In genomic region chr19:2231621-2232221, GRCh38 we compare ENCODE assay signal across 8 cellular contexts. TPM values are rescaled to one million over a fixed set of nuclear protein-coding genes. Genes with fewer than 3 reads are reported as not detected.
DNase-seq lines count a peak whose midpoint lies in the region; ATAC-seq, FAIRE-seq and TF ChIP-seq lines count a peak whose summit lies in the region.
"Had no signal": no experiment of that assay in that cellular context is flagged by ENCODE, and none has a peak within 500 bp of the region (broad histone marks: within the 10 kb centered on the region; RNA-seq: fewer than 3 reads in every experiment).

No MANE protein-coding gene starts in this region.

- no peak for TF ChIP-seq POLR2A in endothelial cell of umbilical vein (IDR thresholded peaks at IDR 0.05; ENCODE audit: low read depth, low read length)

- peaks cover 97% of the 10 kb centered on the region for H3K36me3 Mint-ChIP-seq in Caco-2 (ENCODE audit: insufficient read depth, unreplicated experiment)
- peaks cover 4% of the 10 kb centered on the region for H3K36me3 Mint-ChIP-seq in IgD-negative memory B cell

- no peak overlapping the region for H2AFZ ChIP-seq in endothelial cell of umbilical vein (ENCODE audit: low read depth, low read length)

- no peak overlapping the region for H3K27ac ChIP-seq in endothelial cell of umbilical vein (ENCODE audit: insufficient read depth, low read depth, low read length)
- H3K27ac ChIP-seq: colonic mucosa had no signal

- H3K9me3 Mint-ChIP-seq in Caco-2 (ENCODE audit: unreplicated experiment) (no peaks in the 10 kb centered on the region), IgD-negative memory B cell (no peaks in the 10 kb centered on the region)

- no peak overlapping the region for H3K4me2 ChIP-seq in endothelial cell of umbilical vein (ENCODE audit: insufficient read depth, low read length)

- H3K27me3 ChIP-seq in Caco-2 (replicated peaks; ENCODE audit: control insufficient read depth, insufficient read depth, low read length) = no peaks in the 10 kb centered on the region
- no peaks in the 10 kb centered on the region for H3K27me3 ChIP-seq in endothelial cell of umbilical vein (ENCODE audit: control insufficient read depth in 2 of 2, insufficient read depth in 2 of 2, low read length in 2 of 2)
- H3K27me3 ChIP-seq: colonic mucosa had no signal

- H4K20me1 ChIP-seq in endothelial cell of umbilical vein (replicated peaks; ENCODE audit: control insufficient read depth, extremely low read depth, insufficient read depth, low read length) = no peaks in the 10 kb centered on the region

- H3K4me1 Mint-ChIP-seq in Caco-2 (ENCODE audit: low read depth, unreplicated experiment) (no peaks in the 10 kb centered on the region), IgD-negative memory B cell (peaks cover 15 to 18% (median 16%) of the 10 kb centered on the region in 3 donors)

- peak in 1 of 2 experiments; percentile 35 for DNase-seq in Caco-2
- DNase-seq in endothelial cell of umbilical vein (ENCODE audit: low read depth, low spot score) = no peak
- no peak for DNase-seq in epidermal melanocyte (ENCODE audit: insufficient read length, low spot score)
- DNase-seq in NCI-H2107 (lab: John Stamatoyannopoulos, UW) = no peak
- DNase-seq: colonic mucosa had no signal

- no peaks in the 10 kb centered on the region for H3K4me1 ChIP-seq in Caco-2
- H3K4me1 ChIP-seq in endothelial cell of umbilical vein (ENCODE audit: control insufficient read depth, extremely low read depth, insufficient read depth, low read length) = peaks cover 4% of the 10 kb centered on the region

- H3K36me3 ChIP-seq in Caco-2 (ENCODE audit: control insufficient read depth, insufficient read depth, low read length) (peaks cover 3% of the 10 kb centered on the region; the same call in 1 of the 2 replicates), endothelial cell of umbilical vein (ENCODE audit: control insufficient read depth in 2 of 2, extremely low read depth in 1 of 2, insufficient read depth in 2 of 2, low read length in 2 of 2) (peaks cover 0 to 31% of the 10 kb centered on the region in 2 experiments)

- FAIRE-seq in endothelial cell of umbilical vein (lab: Jason Lieb, UNC) = peak; percentile 59

- no peak overlapping the region for H3K9ac ChIP-seq in endothelial cell of umbilical vein (replicated peaks; ENCODE audit: extremely low read depth, insufficient read depth, low read length)

- H3K79me2 ChIP-seq in endothelial cell of umbilical vein (ENCODE audit: control insufficient read depth, insufficient read depth, low read length) = peaks cover 30% of the 10 kb centered on the region

- H3K27me3 Mint-ChIP-seq in Caco-2 (ENCODE audit: insufficient read depth, unreplicated experiment) = no peaks in the 10 kb centered on the region
- H3K27me3 Mint-ChIP-seq in IgD-negative memory B cell = peaks cover 4% of the 10 kb centered on the region

- TF ChIP-seq CTCF in Caco-2 (IDR thresholded peaks at IDR 0.05; ENCODE audit: insufficient read depth in 1 of 2, low read depth in 1 of 2, low read length in 1 of 2, severe bottlenecking in 1 of 2, unreplicated experiment in 1 of 2) (peak in 1 of 2 experiments; percentile 11), endothelial cell of umbilical vein (IDR thresholded peaks at IDR 0.05; ENCODE audit: extremely low read depth in 1 of 2, insufficient read depth in 1 of 2, low read depth in 1 of 2, low read length in 2 of 2) (no peak)

- ATAC-seq in GM19023 (IDR thresholded peaks at IDR 0.05; ENCODE audit: unreplicated experiment) = no peak

- dilution Hi-C loops in endothelial cell of umbilical vein (cut with MboI; ENCODE audit: extremely low pct_ligation_motif_present, low sequenced_read_pairs) = no loop called here

- H3K9me1 ChIP-seq in endothelial cell of umbilical vein (replicated peaks; ENCODE audit: control insufficient read depth, extremely low read depth, insufficient read depth, low read length) = no peaks in the 10 kb centered on the region

- H3K27ac Mint-ChIP-seq in Caco-2 (ENCODE audit: unreplicated experiment) (peak overlapping the region; percentile 71), IgD-negative memory B cell (peak overlapping the region in 2 of 3 donors; percentile 16 to 86)

- CTCF ChIA-PET in Caco-2 (lab: Charles Lee) (no interaction called here), endothelial cell of umbilical vein (lab: Charles Lee) (interaction anchor here (3.0 kb wide), 1 partner anchor 76 kb away, joined by 17 read pairs; no protein-coding TSS in a partner anchor)

- no TSS peak for BruUV-seq in Caco-2 (replicated peaks; lab: Mats Ljungman, UMichigan)
- BruUV-seq in endothelial cell of umbilical vein (replicated peaks; lab: Mats Ljungman, UMichigan) = no TSS peak

- H3K4me3 Mint-ChIP-seq in Caco-2 (ENCODE audit: unreplicated experiment) = no peak overlapping the region
- peak overlapping the region in 1 of 4 donors; percentile 50 for H3K4me3 Mint-ChIP-seq in IgD-negative memory B cell

- intact Hi-C loops in Caco-2 (cut with micrococcal nuclease; ENCODE audit: unreplicated experiment) (no loop called here), endothelial cell of umbilical vein (cut with micrococcal nuclease) (no loop called here)

- H3K4me3 ChIP-seq in Caco-2 (ENCODE audit: low read depth, low read length) = no peak overlapping the region
- no peak overlapping the region for H3K4me3 ChIP-seq in endothelial cell of umbilical vein (replicated peaks in 1 of 3; ENCODE audit: insufficient read depth in 1 of 3, low read depth in 1 of 3, low read length in 3 of 3)
- H3K4me3 ChIP-seq: colonic mucosa had no signal

- H3K9me3 ChIP-seq in Caco-2 (no peaks in the 10 kb centered on the region), endothelial cell of umbilical vein (replicated peaks; ENCODE audit: control insufficient read depth, insufficient read depth, low read length) (no peaks in the 10 kb centered on the region)
- H3K9me3 ChIP-seq: colonic mucosa had no signal

- POLR2A ChIA-PET in Caco-2 (lab: Charles Lee) = no interaction called here
- POLR2A ChIA-PET in endothelial cell of umbilical vein (lab: Charles Lee) = interaction anchor here (0.5 kb wide), 1 partner anchor 73 kb away, joined by 3 read pairs; no protein-coding TSS in a partner anchor

TF ChIP-seq in endothelial cell of umbilical vein, 7 proteins besides CTCF, POLR2A, EP300 and RAD21 (continues in another document):
- TF ChIP-seq MYC (IDR thresholded peaks at IDR 0.05; ENCODE audit: low read depth, low read length) = no peak

RNA-seq across cellular contexts. Expression of gene PLEKHJ1, which starts 4.4 kb away (rescaled TPM):
- total RNA-seq in Caco-2 (2022) (119 TPM in 2 replicates), endothelial cell of umbilical vein (73.4 and 82.4 TPM in 2 replicates)
- polyA plus RNA-seq in IgD-negative memory B cell (163 TPM), endothelial cell of umbilical vein (115 and 125 TPM in 2 replicates)
- 63.1 and 87.2 TPM in 2 replicates for polyA plus RNA-seq in endothelial cell of umbilical vein (2011; cell fraction: cytosol; rRNA removed)
- 104 and 112 TPM in 2 replicates for polyA plus RNA-seq in endothelial cell of umbilical vein (2011; cell fraction: nucleus; rRNA removed)
- polyA plus RNA-seq in endothelial cell of umbilical vein (2012) = 53.4 and 75.6 TPM in 2 replicates
- 30.6 and 42.7 TPM in 2 replicates for polyA minus RNA-seq in endothelial cell of umbilical vein
- 21.8 TPM for polyA minus RNA-seq in endothelial cell of umbilical vein (2011; cell fraction: cytosol; rRNA and poly(A)+ RNA removed)
- polyA minus RNA-seq in endothelial cell of umbilical vein (2011; cell fraction: nucleus; rRNA and poly(A)+ RNA removed) = 15.4 and 15.6 TPM in 2 replicates

RNA-seq across cellular contexts. Expression of gene SF3A2, which starts 4.9 kb away (rescaled TPM):
- total RNA-seq in Caco-2 (2022) (129 and 135 TPM in 2 replicates), endothelial cell of umbilical vein (140 and 164 TPM in 2 replicates)
- polyA plus RNA-seq in IgD-negative memory B cell (37.8 TPM), endothelial cell of umbilical vein (19.1 and 21.5 TPM in 2 replicates)
- 37.2 and 46.9 TPM in 2 replicates for polyA plus RNA-seq in endothelial cell of umbilical vein (2011; cell fraction: cytosol; rRNA removed)
- 97.6 and 105 TPM in 2 replicates for polyA plus RNA-seq in endothelial cell of umbilical vein (2011; cell fraction: nucleus; rRNA removed)
- polyA plus RNA-seq in endothelial cell of umbilical vein (2012) = 94.8 and 130 TPM in 2 replicates
- polyA minus RNA-seq in endothelial cell of umbilical vein = 27.4 and 29.2 TPM in 2 replicates
- polyA minus RNA-seq in endothelial cell of umbilical vein (2011; cell fraction: cytosol; rRNA and poly(A)+ RNA removed) = 44.2 TPM
- 50.4 and 106 TPM in 2 replicates for polyA minus RNA-seq in endothelial cell of umbilical vein (2011; cell fraction: nucleus; rRNA and poly(A)+ RNA removed)

RNA-seq across cellular contexts. Expression of gene AMH, which starts 17.4 kb away (rescaled TPM):
- total RNA-seq in Caco-2 (2022) (19.3 and 19.4 TPM in 2 replicates), endothelial cell of umbilical vein (7.5 and 9.6 TPM in 2 replicates)
- polyA plus RNA-seq in IgD-negative memory B cell (0.15 TPM), endothelial cell of umbilical vein (3.3 and 4.3 TPM in 2 replicates)
- polyA plus RNA-seq in endothelial cell of umbilical vein (2011; cell fraction: cytosol; rRNA removed) = 0.37 and 0.86 TPM in 2 replicates
- 22.0 and 22.7 TPM in 2 replicates for polyA plus RNA-seq in endothelial cell of umbilical vein (2011; cell fraction: nucleus; rRNA removed)
- 1.9 and 2.9 TPM in 2 replicates for polyA plus RNA-seq in endothelial cell of umbilical vein (2012)
- polyA minus RNA-seq in endothelial cell of umbilical vein = 0.80 and 0.98 TPM in 2 replicates
- 3.6 TPM for polyA minus RNA-seq in endothelial cell of umbilical vein (2011; cell fraction: cytosol; rRNA and poly(A)+ RNA removed)
- polyA minus RNA-seq in endothelial cell of umbilical vein (2011; cell fraction: nucleus; rRNA and poly(A)+ RNA removed) = 4.2 and 6.6 TPM in 2 replicates

RNA-seq across cellular contexts. Expression of gene JSRP1, which starts 24.5 kb away (rescaled TPM):
- total RNA-seq in Caco-2 (2022) = not detected in 2 replicates
- 4.3 TPM for polyA plus RNA-seq in IgD-negative memory B cell
- total RNA-seq in endothelial cell of umbilical vein = not detected in 2 replicates
- not detected in 2 replicates for polyA plus RNA-seq in endothelial cell of umbilical vein
- not detected in 2 replicates for polyA plus RNA-seq in endothelial cell of umbilical vein (2011; cell fraction: cytosol; rRNA removed)
- not detected in 2 replicates for polyA plus RNA-seq in endothelial cell of umbilical vein (2011; cell fraction: nucleus; rRNA removed)
- polyA plus RNA-seq in endothelial cell of umbilical vein (2012) = 0.21 TPM in 1 of 2 replicates, not detected in the other
- polyA minus RNA-seq in endothelial cell of umbilical vein = not detected in 2 replicates
- not detected for polyA minus RNA-seq in endothelial cell of umbilical vein (2011; cell fraction: cytosol; rRNA and poly(A)+ RNA removed)
- polyA minus RNA-seq in endothelial cell of umbilical vein (2011; cell fraction: nucleus; rRNA and poly(A)+ RNA removed) = not detected in 2 replicates
- total RNA-seq: mononuclear cell had no signal

RNA-seq across cellular contexts. Expression of gene PEAK3, which starts 50.3 kb away (rescaled TPM):
- total RNA-seq in Caco-2 (2022) (not detected in 2 replicates), endothelial cell of umbilical vein (not detected in 2 replicates)
- polyA plus RNA-seq in IgD-negative memory B cell (0.26 TPM), endothelial cell of umbilical vein (0.03 TPM in 1 of 2 replicates, not detected in the other)
- not detected in 2 replicates for polyA plus RNA-seq in endothelial cell of umbilical vein (2011; cell fraction: cytosol; rRNA removed)
- not detected in 2 replicates for polyA plus RNA-seq in endothelial cell of umbilical vein (2011; cell fraction: nucleus; rRNA removed)
- not detected in 2 replicates for polyA plus RNA-seq in endothelial cell of umbilical vein (2012)
- not detected in 2 replicates for polyA minus RNA-seq in endothelial cell of umbilical vein
- polyA minus RNA-seq in endothelial cell of umbilical vein (2011; cell fraction: cytosol; rRNA and poly(A)+ RNA removed) = not detected
- polyA minus RNA-seq in endothelial cell of umbilical vein (2011; cell fraction: nucleus; rRNA and poly(A)+ RNA removed) = not detected in 2 replicates
